In genomic region chr14:77151245-77151644, GRCh38 we compare ENCODE assay signal across 9 cellular contexts. TPM values are rescaled to one million over a fixed set of nuclear protein-coding genes. Genes with fewer than 3 reads are reported as not detected.
A peak's percentile ranks its signal among the peaks of the same experiment; 100 is the strongest.
DNase-seq lines count a peak whose midpoint lies in the region; ATAC-seq and TF ChIP-seq lines count a peak whose summit lies in the region.
"Had no signal": no experiment of that assay in that cellular context is flagged by ENCODE, and none has a peak within 500 bp of the region (broad histone marks: within the 10 kb centered on the region; RNA-seq: fewer than 3 reads in every experiment).

No MANE protein-coding gene starts in this region.

- DNase-seq in ELF-1 (ENCODE audit: low read depth, low spot score) (peak; percentile 50), lung microvascular endothelial cell (ENCODE audit: low read depth in 2 of 2) (peak; percentile 29 to 40), NCI-H128 (lab: John Stamatoyannopoulos, UW; ENCODE audit: unreplicated experiment) (no peak), T1000 (lab: John Stamatoyannopoulos, UW) (no peak)
- no peak for DNase-seq in central memory CD4-positive, alpha-beta T cell

- peak; percentile 65 for TF ChIP-seq CTCF in KMS-11 (conservative IDR thresholded peaks at IDR 0.05; ENCODE audit: low read depth, low read length)
- TF ChIP-seq CTCF in VCaP (conservative IDR thresholded peaks at IDR 0.05): peak; percentile 72

- H3K4me3 ChIP-seq in KMS-11 (IDR thresholded peaks at IDR 0.05; ENCODE audit: insufficient read depth, low read depth, low read length): no peak overlapping the region
- H3K4me3 ChIP-seq: Peyer's patch had no signal

- no peaks in the 10 kb centered on the region for H3K27me3 ChIP-seq in KMS-11 (ENCODE audit: insufficient read depth, low read depth)
- H3K27me3 ChIP-seq: Peyer's patch had no signal

- H3K36me3 ChIP-seq in KMS-11 (ENCODE audit: insufficient read depth): no peaks in the 10 kb centered on the region
- H3K36me3 ChIP-seq: Peyer's patch had no signal

- no peak for ATAC-seq in GM21381 (IDR thresholded peaks at IDR 0.05; ENCODE audit: unreplicated experiment)

- H3K27ac ChIP-seq in KMS-11: no peak overlapping the region
- H3K27ac ChIP-seq in VCaP: no peak overlapping the region
- H3K27ac ChIP-seq: Peyer's patch had no signal

- peaks cover 4% of the 10 kb centered on the region for H3K4me1 ChIP-seq in KMS-11 (ENCODE audit: low read depth, poor library complexity, severe bottlenecking)
- H3K4me1 ChIP-seq: Peyer's patch had no signal

- no peaks in the 10 kb centered on the region for H3K79me2 ChIP-seq in KMS-11 (ENCODE audit: insufficient read depth, low read depth)

- H3K9ac ChIP-seq in KMS-11: no peak overlapping the region

- H2AFZ ChIP-seq in KMS-11 (ENCODE audit: low read depth): no peak overlapping the region

- no peak overlapping the region for H3K4me2 ChIP-seq in KMS-11

- H4K20me1 ChIP-seq in KMS-11 (ENCODE audit: insufficient read depth): no peaks in the 10 kb centered on the region

RNA-seq across cellular contexts. Expression of gene ZDHHC22, which starts 9.7 kb away (rescaled TPM):
- under 0.01 TPM in 1 of 2 replicates, not detected in the other for total RNA-seq in lung microvascular endothelial cell

RNA-seq across cellular contexts. Expression of gene TMEM63C, which starts 30.4 kb away (rescaled TPM):
- total RNA-seq in lung microvascular endothelial cell: 0.44 and 0.79 TPM in 2 replicates

RNA-seq across cellular contexts. Expression of gene CIPC, which starts 53.2 kb away (rescaled TPM):
- 7.0 and 9.5 TPM in 2 replicates for total RNA-seq in lung microvascular endothelial cell

Comparison
In these comparisons a context has a peak if more than half of its experiments do, and no peak if none do; other contexts are left out.
1. DNase-seq: peak in ELF-1 (single experiment) and lung microvascular endothelial cell (2 of 2); none in central memory CD4-positive, alpha-beta T cell (single experiment), NCI-H128 (single experiment) and T1000 (single experiment).